Comparison of ENCODE assay signal across 8 cellular contexts in the genomic region with DNA sequence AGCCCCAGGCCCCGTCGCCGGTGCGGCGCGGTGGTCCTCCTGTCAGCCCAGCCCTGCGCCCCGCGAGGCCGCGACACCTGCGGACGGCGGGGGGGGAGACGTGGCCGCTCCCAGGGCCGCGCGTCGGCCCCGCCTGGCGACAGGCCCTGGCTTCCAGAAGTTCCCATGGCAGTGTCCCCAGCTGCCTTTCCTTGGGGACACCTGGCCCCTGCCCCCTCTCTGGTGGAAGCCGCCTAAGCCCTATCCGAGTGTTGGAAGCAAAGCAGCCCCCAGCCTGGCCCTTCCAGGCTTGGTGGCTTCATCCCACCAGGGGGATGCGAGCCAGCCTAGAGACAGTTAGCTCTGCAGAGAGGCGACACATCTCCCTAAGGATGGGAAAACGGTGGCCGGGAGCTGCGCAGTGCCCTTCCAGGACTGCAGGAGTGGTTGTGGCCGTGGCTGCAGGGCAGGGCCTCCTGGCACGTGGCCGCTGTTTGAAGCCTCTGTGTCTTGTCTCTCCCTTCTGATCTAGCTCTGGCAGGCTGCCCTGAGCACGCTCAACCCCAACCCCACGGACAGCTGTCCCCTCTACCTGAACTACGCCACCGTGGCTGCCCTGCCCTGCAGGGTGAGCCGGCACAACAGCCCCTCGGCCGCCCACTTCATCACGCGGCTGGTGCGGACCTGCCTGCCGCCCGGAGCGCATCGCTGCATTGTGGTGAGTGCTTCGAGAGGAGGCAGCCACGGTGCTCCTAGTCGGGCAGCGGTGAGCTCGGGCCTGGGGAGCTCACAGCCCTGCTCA. TPM values are rescaled to one million over a fixed set of nuclear protein-coding genes. Genes with fewer than 3 reads are reported as not detected.
A peak's percentile ranks its signal among the peaks of the same experiment; 100 is the strongest.
DNase-seq lines count a peak whose midpoint lies in the region; ATAC-seq and TF ChIP-seq lines count a peak whose summit lies in the region.

No MANE protein-coding gene starts in this region.

- H2AFZ ChIP-seq in MM.1S (ENCODE audit: low read length) = peak overlapping the region; percentile 56; the same call in 1 of the 2 replicates

- peak; percentile 15 for ATAC-seq in GM19463 (IDR thresholded peaks at IDR 0.05; ENCODE audit: unreplicated experiment)

- TF ChIP-seq POLR2A in breast epithelium (IDR thresholded peaks at IDR 0.05) (no peak), lower leg skin (IDR thresholded peaks at IDR 0.05) (no peak)

- peaks cover 3% of the 10 kb centered on the region; the same call in 1 of the 2 replicates for H3F3A ChIP-seq in MM.1S (ENCODE audit: insufficient read depth, low read length)

- intact Hi-C loops in breast epithelium (cut with DNase I; ENCODE audit: low total_unique reads) = no loop called here
- intact Hi-C loops in lower leg skin (cut with DNase I; ENCODE audit: low total_unique reads) = no loop called here
- intact Hi-C loops in tibial artery (cut with DNase I; ENCODE audit: low total_unique reads) = loop anchor here (10.0 kb wide), 1 partner anchor 389 kb away; a partner anchor contains a TSS

- TF ChIP-seq CTCF in MM.1S (IDR thresholded peaks at IDR 0.05; ENCODE audit: low read length) (no peak), breast epithelium (IDR thresholded peaks at IDR 0.05) (no peak), lower leg skin (IDR thresholded peaks at IDR 0.05) (no peak), tibial artery (IDR thresholded peaks at IDR 0.05) (no peak)

- 61 to 71% methylated on average over 22 to 27 of the region's 51 CpGs for WGBS in lower leg skin, 2 donors

- H3K4me2 ChIP-seq in BLaER1 (peak overlapping the region; percentile 96), MM.1S (ENCODE audit: low read depth, low read length) (peak overlapping the region; percentile 93)

- H3K79me2 ChIP-seq in MM.1S (ENCODE audit: low read length) = no peaks in the 10 kb centered on the region

- H4K20me1 ChIP-seq in BLaER1 (no peaks in the 10 kb centered on the region), MM.1S (ENCODE audit: insufficient read depth, low read length) (no peaks in the 10 kb centered on the region)

- H3K27me3 ChIP-seq in BLaER1 = peaks cover 16% of the 10 kb centered on the region
- no peaks in the 10 kb centered on the region for H3K27me3 ChIP-seq in MM.1S (replicated peaks; ENCODE audit: insufficient read depth, low read length)
- no peaks in the 10 kb centered on the region for H3K27me3 ChIP-seq in breast epithelium
- no peaks in the 10 kb centered on the region for H3K27me3 ChIP-seq in tibial artery

- H3K9me2 ChIP-seq in MM.1S (replicated peaks; ENCODE audit: insufficient read depth, low read length) = no peaks in the 10 kb centered on the region

- H3K27ac ChIP-seq in BLaER1 (peak overlapping the region; percentile 89), MM.1S (ENCODE audit: low read length) (no peak overlapping the region), breast epithelium (peak overlapping the region; percentile 70 to 95), tibial artery (peak overlapping the region; percentile 64 to 90)

- no peak for DNase-seq in MM.1S
- DNase-seq in breast epithelium (ENCODE audit: low spot score in 2 of 2) = no peak
- peak in 1 of 2 donors; percentile 86 for DNase-seq in lower leg skin (ENCODE audit: low spot score in 2 of 2)
- DNase-seq in tibial artery = peak in 1 of 2 donors; percentile 68
- no peak for DNase-seq in CD1c-positive myeloid dendritic cell (ENCODE audit: extremely low spot score)
- no peak for DNase-seq in inferior parietal cortex (ENCODE audit: extremely low spot score)

- H3K9ac ChIP-seq in BLaER1 (peak overlapping the region; percentile 87), MM.1S (ENCODE audit: low read length) (peak overlapping the region; percentile 42; the same call in 1 of the 2 replicates)

- H3K9me3 ChIP-seq in BLaER1 = no peaks in the 10 kb centered on the region
- H3K9me3 ChIP-seq in MM.1S (replicated peaks; ENCODE audit: insufficient read depth, low read length) = no peaks in the 10 kb centered on the region
- no peaks in the 10 kb centered on the region for H3K9me3 ChIP-seq in breast epithelium
- H3K9me3 ChIP-seq in tibial artery = no peaks in the 10 kb centered on the region

- peak overlapping the region; percentile 72 for H3K4me3 ChIP-seq in BLaER1
- peak overlapping the region; percentile 46 for H3K4me3 ChIP-seq in MM.1S (ENCODE audit: low read length)
- H3K4me3 ChIP-seq in breast epithelium = peak overlapping the region; percentile 49 to 89 (median 54)
- H3K4me3 ChIP-seq in lower leg skin (ENCODE audit: low read depth, poor library complexity, severe bottlenecking) = peak overlapping the region; percentile 34
- H3K4me3 ChIP-seq in tibial artery = peak overlapping the region; percentile 55 to 70

- H3K4me1 ChIP-seq in BLaER1 = peaks cover 34% of the 10 kb centered on the region
- peaks cover 4% of the 10 kb centered on the region; the same call in 1 of the 2 replicates for H3K4me1 ChIP-seq in MM.1S (ENCODE audit: low read length)
- H3K4me1 ChIP-seq in breast epithelium = peaks cover 5 to 23% of the 10 kb centered on the region in 2 donors
- H3K4me1 ChIP-seq in tibial artery = peaks cover 0 to 42% (median 23%) of the 10 kb centered on the region in 4 donors

- peaks cover 30% of the 10 kb centered on the region; the same call in 1 of the 2 replicates for H3K36me3 ChIP-seq in BLaER1
- H3K36me3 ChIP-seq in MM.1S (replicated peaks; ENCODE audit: insufficient read depth, low read length) = no peaks in the 10 kb centered on the region
- H3K36me3 ChIP-seq in breast epithelium = no peaks in the 10 kb centered on the region
- peaks cover 23 to 33% (median 33%) of the 10 kb centered on the region in 3 donors for H3K36me3 ChIP-seq in tibial artery

RNA-seq across cellular contexts. Expression of a gene that starts 0.8 kb away (rescaled TPM):
- total RNA-seq in breast epithelium (10 to 100 TPM; 26.8 to 35.7 (median 30.8) TPM), lower leg skin (10 to 100 TPM; 21.7 to 37.9 (median 29.7) TPM)

RNA-seq across cellular contexts. Expression of a gene that starts 42.3 kb away (rescaled TPM):
- 10 to 100 TPM; 54.4 to 76.5 (median 74.4) TPM for total RNA-seq in breast epithelium
- total RNA-seq in lower leg skin = 10 to 100 TPM; 36.0 to 52.1 (median 44.2) TPM
